27 cellular contexts compared by ENCODE assay signal in genomic region chr4:159065513-159066240, GRCh38.
"Had no signal": no experiment of that assay in that cellular context is flagged by ENCODE, and none has a peak within 500 bp of the region (broad histone marks: within the 10 kb centered on the region; RNA-seq: fewer than 3 reads in every experiment).

No MANE protein-coding gene starts in this region.

- H3K4me1 ChIP-seq: neural progenitor cell, parathyroid adenoma, psoas muscle, right lobe of liver, stomach, thyroid gland, upper lobe of left lung had no signal

- H3K4me1 Mint-ChIP-seq: natural killer cell; neural progenitor cell; stimulated activated effector memory CD8-positive, alpha-beta T cell treated with anti-CD3 and anti-CD28 coated beads, Interleukin-12 subunit alpha, Interleukin-12 subunit beta, amount 100 ng/mL, for 72 hours; stimulated activated naive B cell treated with anti-CD40 and anti-IgM and Interleukin-4, amounts not matched to agents 10 μg/mL and 1 μg/mL and 100 μg/mL, for 72 hours had no signal

- H3K27ac ChIP-seq: neural progenitor cell, ovary, parathyroid adenoma, psoas muscle, right lobe of liver, sigmoid colon, stomach, thoracic aorta, thyroid gland, tibial nerve, upper lobe of left lung, vagina had no signal

- H3K27me3 Mint-ChIP-seq: progenitor cell of endocrine pancreas had no signal

- H3K27me3 ChIP-seq: neural progenitor cell, ovary, right lobe of liver, sigmoid colon, stomach, thyroid gland, tibial nerve, upper lobe of left lung, vagina had no signal

- FAIRE-seq: small intestine, urothelium cell line had no signal

- H2AFZ ChIP-seq: neural progenitor cell, parathyroid adenoma had no signal

- H3K4me2 ChIP-seq: neural progenitor cell had no signal

- H3K9me3 Mint-ChIP-seq: natural killer cell; nephron; neural progenitor cell; stimulated activated effector memory CD8-positive, alpha-beta T cell treated with anti-CD3 and anti-CD28 coated beads, Interleukin-12 subunit alpha, Interleukin-12 subunit beta, amount 100 ng/mL, for 72 hours; stimulated activated naive B cell treated with anti-CD40 and anti-IgM and Interleukin-4, amounts not matched to agents 10 μg/mL and 1 μg/mL and 100 μg/mL, for 72 hours had no signal

- H3K27ac Mint-ChIP-seq: natural killer cell; nephron; neural progenitor cell; progenitor cell of endocrine pancreas; stimulated activated effector memory CD8-positive, alpha-beta T cell treated with anti-CD3 and anti-CD28 coated beads, Interleukin-12 subunit alpha, Interleukin-12 subunit beta, amount 100 ng/mL, for 72 hours; stimulated activated naive B cell treated with anti-CD40 and anti-IgM and Interleukin-4, amounts not matched to agents 10 μg/mL and 1 μg/mL and 100 μg/mL, for 72 hours had no signal

- ATAC-seq: natural killer cell; psoas muscle; right cardiac atrium; right lobe of liver; stimulated activated effector memory CD8-positive, alpha-beta T cell treated with anti-CD3 and anti-CD28 coated beads, Interleukin-12 subunit alpha, Interleukin-12 subunit beta, amount 100 ng/mL, for 72 hours; stimulated activated naive B cell treated with anti-CD40 and anti-IgM and Interleukin-4, amounts not matched to agents 10 μg/mL and 1 μg/mL and 100 μg/mL, for 72 hours had no signal

- H3K4me3 Mint-ChIP-seq: natural killer cell; nephron; neural progenitor cell; stimulated activated effector memory CD8-positive, alpha-beta T cell treated with anti-CD3 and anti-CD28 coated beads, Interleukin-12 subunit alpha, Interleukin-12 subunit beta, amount 100 ng/mL, for 72 hours; stimulated activated naive B cell treated with anti-CD40 and anti-IgM and Interleukin-4, amounts not matched to agents 10 μg/mL and 1 μg/mL and 100 μg/mL, for 72 hours had no signal

- DNase-seq: natural killer cell; occipital lobe; ovary; posterior cingulate gyrus; psoas muscle; right cardiac atrium; right lobe of liver; sigmoid colon; small intestine; stimulated activated CD4-positive, alpha-beta T cell treated with anti-CD3 and anti-CD28 coated beads, Interleukin-15, amount 100 ng/mL, for 24 hours; stimulated activated CD4-positive, alpha-beta T cell treated with anti-CD3 and anti-CD28 coated beads, Interleukin-2, amount 100 ng/mL, for 24 hours; stimulated activated CD4-positive, alpha-beta T cell treated with anti-CD3 and anti-CD28 coated beads, Interleukin-2, amount 100 ng/mL, for 48 hours; stimulated activated CD4-positive, alpha-beta T cell treated with anti-CD3 and anti-CD28 coated beads, Interleukin-4, amount 100 ng/mL, for 24 hours; stimulated activated naive B cell treated with anti-CD40 and anti-IgM and Interleukin-4, amounts not matched to agents 10 μg/mL and 1 μg/mL and 100 μg/mL, for 72 hours; stimulated activated naive CD4-positive, alpha-beta T cell treated with Interleukin-2 at 50 U/mL for 16 hours; stomach; thyroid gland; upper lobe of left lung had no signal

- H3K36me3 Mint-ChIP-seq: natural killer cell; neural progenitor cell; stimulated activated effector memory CD8-positive, alpha-beta T cell treated with anti-CD3 and anti-CD28 coated beads, Interleukin-12 subunit alpha, Interleukin-12 subunit beta, amount 100 ng/mL, for 72 hours; stimulated activated naive B cell treated with anti-CD40 and anti-IgM and Interleukin-4, amounts not matched to agents 10 μg/mL and 1 μg/mL and 100 μg/mL, for 72 hours had no signal

- H3K9me3 ChIP-seq: ovary, psoas muscle, right lobe of liver, sigmoid colon, stomach, thoracic aorta, thyroid gland, tibial nerve, upper lobe of left lung, vagina had no signal

- H3K9ac ChIP-seq: neural progenitor cell, parathyroid adenoma had no signal

- H3K79me2 ChIP-seq: parathyroid adenoma had no signal
